ENCODE assay signal across 1 cellular context in the genomic region with DNA sequence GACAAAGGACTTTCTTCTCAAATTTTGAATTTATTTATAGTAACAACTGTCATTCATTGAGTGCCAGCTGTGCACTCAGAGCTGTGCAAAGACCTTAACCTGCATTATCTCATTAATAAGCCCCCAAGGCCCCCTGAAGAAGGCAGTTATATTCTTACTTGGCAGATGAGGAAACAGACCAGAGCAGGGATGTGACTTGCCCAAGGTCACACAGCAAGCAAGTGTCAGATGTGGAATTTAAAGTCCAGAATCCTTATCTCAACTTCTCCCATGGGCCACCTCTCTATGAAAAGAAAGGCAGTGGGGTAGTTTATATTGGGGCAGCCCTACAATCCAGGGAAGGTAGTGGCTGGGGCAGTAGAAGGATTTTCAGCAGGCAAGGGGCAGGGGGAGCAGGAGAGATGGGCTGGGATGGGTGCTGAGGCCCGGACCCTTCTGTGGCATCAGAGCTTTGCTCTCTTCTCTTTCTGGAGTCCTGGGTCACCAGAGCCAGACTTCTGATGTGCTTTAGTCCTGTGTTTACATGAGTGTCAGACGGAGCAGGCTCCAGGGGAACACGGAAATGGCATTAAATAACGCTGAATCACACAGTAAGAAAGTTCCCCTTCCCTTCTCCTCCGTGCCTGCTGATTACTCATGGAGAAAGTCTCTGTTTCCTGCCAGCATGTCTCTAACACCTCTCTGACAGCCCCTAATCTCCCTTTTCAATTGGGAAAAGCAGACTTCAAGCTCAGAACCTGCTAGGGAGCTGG.
TF ChIP-seq lines count a peak whose summit lies in the region.

No MANE protein-coding gene starts in this region.

TF ChIP-seq in K562, 482 proteins besides CTCF, POLR2A, EP300 and RAD21 (continued from another document and continues in another):
- TF ChIP-seq, protein P1, sequence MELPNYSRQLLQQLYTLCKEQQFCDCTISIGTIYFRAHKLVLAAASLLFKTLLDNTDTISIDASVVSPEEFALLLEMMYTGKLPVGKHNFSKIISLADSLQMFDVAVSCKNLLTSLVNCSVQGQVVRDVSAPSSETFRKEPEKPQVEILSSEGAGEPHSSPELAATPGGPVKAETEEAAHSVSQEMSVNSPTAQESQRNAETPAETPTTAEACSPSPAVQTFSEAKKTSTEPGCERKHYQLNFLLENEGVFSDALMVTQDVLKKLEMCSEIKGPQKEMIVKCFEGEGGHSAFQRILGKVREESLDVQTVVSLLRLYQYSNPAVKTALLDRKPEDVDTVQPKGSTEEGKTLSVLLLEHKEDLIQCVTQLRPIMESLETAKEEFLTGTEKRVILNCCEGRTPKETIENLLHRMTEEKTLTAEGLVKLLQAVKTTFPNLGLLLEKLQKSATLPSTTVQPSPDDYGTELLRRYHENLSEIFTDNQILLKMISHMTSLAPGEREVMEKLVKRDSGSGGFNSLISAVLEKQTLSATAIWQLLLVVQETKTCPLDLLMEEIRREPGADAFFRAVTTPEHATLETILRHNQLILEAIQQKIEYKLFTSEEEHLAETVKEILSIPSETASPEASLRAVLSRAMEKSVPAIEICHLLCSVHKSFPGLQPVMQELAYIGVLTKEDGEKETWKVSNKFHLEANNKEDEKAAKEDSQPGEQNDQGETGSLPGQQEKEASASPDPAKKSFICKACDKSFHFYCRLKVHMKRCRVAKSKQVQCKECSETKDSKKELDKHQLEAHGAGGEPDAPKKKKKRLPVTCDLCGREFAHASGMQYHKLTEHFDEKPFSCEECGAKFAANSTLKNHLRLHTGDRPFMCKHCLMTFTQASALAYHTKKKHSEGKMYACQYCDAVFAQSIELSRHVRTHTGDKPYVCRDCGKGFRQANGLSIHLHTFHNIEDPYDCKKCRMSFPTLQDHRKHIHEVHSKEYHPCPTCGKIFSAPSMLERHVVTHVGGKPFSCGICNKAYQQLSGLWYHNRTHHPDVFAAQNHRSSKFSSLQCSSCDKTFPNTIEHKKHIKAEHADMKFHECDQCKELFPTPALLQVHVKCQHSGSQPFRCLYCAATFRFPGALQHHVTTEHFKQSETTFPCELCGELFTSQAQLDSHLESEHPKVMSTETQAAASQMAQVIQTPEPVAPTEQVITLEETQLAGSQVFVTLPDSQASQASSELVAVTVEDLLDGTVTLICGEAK (IDR thresholded peaks at IDR 0.05) = peak; percentile 58; the same call in 1 of the 2 replicates
- TF ChIP-seq, protein P1 (CRISPR knock-in tag; IDR thresholded peaks at IDR 0.05) = no peak
- TF ChIP-seq, protein P2, sequence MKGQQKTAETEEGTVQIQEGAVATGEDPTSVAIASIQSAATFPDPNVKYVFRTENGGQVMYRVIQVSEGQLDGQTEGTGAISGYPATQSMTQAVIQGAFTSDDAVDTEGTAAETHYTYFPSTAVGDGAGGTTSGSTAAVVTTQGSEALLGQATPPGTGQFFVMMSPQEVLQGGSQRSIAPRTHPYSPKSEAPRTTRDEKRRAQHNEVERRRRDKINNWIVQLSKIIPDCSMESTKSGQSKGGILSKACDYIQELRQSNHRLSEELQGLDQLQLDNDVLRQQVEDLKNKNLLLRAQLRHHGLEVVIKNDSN (CRISPR knock-in tag; IDR thresholded peaks at IDR 0.05) = no peak
- TF ChIP-seq, protein P3, sequence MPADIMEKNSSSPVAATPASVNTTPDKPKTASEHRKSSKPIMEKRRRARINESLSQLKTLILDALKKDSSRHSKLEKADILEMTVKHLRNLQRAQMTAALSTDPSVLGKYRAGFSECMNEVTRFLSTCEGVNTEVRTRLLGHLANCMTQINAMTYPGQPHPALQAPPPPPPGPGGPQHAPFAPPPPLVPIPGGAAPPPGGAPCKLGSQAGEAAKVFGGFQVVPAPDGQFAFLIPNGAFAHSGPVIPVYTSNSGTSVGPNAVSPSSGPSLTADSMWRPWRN (IDR thresholded peaks at IDR 0.05; ENCODE audit: low read depth) = no peak
- TF ChIP-seq NR2C2 (CRISPR knock-in tag; IDR thresholded peaks at IDR 0.05) (no peak), NR2C2 (tag; IDR thresholded peaks at IDR 0.05) (no peak), MAFG (tag; conservative IDR thresholded peaks at IDR 0.05) (0 out of 2 replicates have a peak, but pooled peaks have one; percentile 52), ELF4 (CRISPR knock-in tag; IDR thresholded peaks at IDR 0.05) (no peak), STAT5B (CRISPR knock-in tag; IDR thresholded peaks at IDR 0.05) (no peak), ELF1 (tag; IDR thresholded peaks at IDR 0.05) (peak; percentile 71), CAMTA2 (CRISPR knock-in tag; conservative IDR thresholded peaks at IDR 0.05) (no peak), TAF9B (IDR thresholded peaks at IDR 0.05; ENCODE audit: partially characterized antibody) (no peak), ZNF445 (CRISPR knock-in tag; IDR thresholded peaks at IDR 0.05; ENCODE audit: low read depth) (no peak), MAFK (IDR thresholded peaks at IDR 0.05; ENCODE audit: low read length) (peak; percentile 58), ELF2 (CRISPR knock-in tag; IDR thresholded peaks at IDR 0.05) (no peak), MTA2 (IDR thresholded peaks at IDR 0.05; ENCODE audit: low read depth) (no peak), EP400 (IDR thresholded peaks at IDR 0.05) (no peak), CEBPB (tag; IDR thresholded peaks at IDR 0.05) (no peak), TEAD1 (CRISPR knock-in tag; IDR thresholded peaks at IDR 0.05) (no peak), FOXJ3 (CRISPR knock-in tag; IDR thresholded peaks at IDR 0.05) (0 out of 2 replicates have a peak, but pooled peaks have one; percentile 20), ZNF584 (CRISPR knock-in tag; IDR thresholded peaks at IDR 0.05; ENCODE audit: low read depth) (no peak), RFX1 (IDR thresholded peaks at IDR 0.05) (no peak), MTA3 (IDR thresholded peaks at IDR 0.05; ENCODE audit: borderline replicate concordance) (no peak)
- TF ChIP-seq, protein P4, sequence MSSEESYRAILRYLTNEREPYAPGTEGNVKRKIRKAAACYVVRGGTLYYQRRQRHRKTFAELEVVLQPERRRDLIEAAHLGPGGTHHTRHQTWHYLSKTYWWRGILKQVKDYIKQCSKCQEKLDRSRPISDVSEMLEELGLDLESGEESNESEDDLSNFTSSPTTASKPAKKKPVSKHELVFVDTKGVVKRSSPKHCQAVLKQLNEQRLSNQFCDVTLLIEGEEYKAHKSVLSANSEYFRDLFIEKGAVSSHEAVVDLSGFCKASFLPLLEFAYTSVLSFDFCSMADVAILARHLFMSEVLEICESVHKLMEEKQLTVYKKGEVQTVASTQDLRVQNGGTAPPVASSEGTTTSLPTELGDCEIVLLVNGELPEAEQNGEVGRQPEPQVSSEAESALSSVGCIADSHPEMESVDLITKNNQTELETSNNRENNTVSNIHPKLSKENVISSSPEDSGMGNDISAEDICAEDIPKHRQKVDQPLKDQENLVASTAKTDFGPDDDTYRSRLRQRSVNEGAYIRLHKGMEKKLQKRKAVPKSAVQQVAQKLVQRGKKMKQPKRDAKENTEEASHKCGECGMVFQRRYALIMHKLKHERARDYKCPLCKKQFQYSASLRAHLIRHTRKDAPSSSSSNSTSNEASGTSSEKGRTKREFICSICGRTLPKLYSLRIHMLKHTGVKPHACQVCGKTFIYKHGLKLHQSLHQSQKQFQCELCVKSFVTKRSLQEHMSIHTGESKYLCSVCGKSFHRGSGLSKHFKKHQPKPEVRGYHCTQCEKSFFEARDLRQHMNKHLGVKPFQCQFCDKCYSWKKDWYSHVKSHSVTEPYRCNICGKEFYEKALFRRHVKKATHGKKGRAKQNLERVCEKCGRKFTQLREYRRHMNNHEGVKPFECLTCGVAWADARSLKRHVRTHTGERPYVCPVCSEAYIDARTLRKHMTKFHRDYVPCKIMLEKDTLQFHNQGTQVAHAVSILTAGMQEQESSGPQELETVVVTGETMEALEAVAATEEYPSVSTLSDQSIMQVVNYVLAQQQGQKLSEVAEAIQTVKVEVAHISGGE (CRISPR knock-in tag; IDR thresholded peaks at IDR 0.05) = peak in 1 of 3 experiments; percentile 93; a peak in 2 of 6 replicates
- TF ChIP-seq, protein P5, sequence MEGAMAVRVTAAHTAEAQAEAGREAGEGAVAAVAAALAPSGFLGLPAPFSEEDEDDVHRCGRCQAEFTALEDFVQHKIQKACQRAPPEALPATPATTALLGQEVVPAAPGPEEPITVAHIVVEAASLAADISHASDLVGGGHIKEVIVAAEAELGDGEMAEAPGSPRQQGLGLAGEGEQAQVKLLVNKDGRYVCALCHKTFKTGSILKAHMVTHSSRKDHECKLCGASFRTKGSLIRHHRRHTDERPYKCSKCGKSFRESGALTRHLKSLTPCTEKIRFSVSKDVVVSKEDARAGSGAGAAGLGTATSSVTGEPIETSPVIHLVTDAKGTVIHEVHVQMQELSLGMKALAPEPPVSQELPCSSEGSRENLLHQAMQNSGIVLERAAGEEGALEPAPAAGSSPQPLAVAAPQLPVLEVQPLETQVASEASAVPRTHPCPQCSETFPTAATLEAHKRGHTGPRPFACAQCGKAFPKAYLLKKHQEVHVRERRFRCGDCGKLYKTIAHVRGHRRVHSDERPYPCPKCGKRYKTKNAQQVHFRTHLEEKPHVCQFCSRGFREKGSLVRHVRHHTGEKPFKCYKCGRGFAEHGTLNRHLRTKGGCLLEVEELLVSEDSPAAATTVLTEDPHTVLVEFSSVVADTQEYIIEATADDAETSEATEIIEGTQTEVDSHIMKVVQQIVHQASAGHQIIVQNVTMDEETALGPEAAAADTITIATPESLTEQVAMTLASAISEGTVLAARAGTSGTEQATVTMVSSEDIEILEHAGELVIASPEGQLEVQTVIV (CRISPR knock-in tag; IDR thresholded peaks at IDR 0.05; ENCODE audit: borderline replicate concordance) = no peak
- TF ChIP-seq, protein P6, sequence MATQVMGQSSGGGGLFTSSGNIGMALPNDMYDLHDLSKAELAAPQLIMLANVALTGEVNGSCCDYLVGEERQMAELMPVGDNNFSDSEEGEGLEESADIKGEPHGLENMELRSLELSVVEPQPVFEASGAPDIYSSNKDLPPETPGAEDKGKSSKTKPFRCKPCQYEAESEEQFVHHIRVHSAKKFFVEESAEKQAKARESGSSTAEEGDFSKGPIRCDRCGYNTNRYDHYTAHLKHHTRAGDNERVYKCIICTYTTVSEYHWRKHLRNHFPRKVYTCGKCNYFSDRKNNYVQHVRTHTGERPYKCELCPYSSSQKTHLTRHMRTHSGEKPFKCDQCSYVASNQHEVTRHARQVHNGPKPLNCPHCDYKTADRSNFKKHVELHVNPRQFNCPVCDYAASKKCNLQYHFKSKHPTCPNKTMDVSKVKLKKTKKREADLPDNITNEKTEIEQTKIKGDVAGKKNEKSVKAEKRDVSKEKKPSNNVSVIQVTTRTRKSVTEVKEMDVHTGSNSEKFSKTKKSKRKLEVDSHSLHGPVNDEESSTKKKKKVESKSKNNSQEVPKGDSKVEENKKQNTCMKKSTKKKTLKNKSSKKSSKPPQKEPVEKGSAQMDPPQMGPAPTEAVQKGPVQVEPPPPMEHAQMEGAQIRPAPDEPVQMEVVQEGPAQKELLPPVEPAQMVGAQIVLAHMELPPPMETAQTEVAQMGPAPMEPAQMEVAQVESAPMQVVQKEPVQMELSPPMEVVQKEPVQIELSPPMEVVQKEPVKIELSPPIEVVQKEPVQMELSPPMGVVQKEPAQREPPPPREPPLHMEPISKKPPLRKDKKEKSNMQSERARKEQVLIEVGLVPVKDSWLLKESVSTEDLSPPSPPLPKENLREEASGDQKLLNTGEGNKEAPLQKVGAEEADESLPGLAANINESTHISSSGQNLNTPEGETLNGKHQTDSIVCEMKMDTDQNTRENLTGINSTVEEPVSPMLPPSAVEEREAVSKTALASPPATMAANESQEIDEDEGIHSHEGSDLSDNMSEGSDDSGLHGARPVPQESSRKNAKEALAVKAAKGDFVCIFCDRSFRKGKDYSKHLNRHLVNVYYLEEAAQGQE (CRISPR knock-in tag; IDR thresholded peaks at IDR 0.05; ENCODE audit: low read depth) = no peak
- TF ChIP-seq, protein P7, sequence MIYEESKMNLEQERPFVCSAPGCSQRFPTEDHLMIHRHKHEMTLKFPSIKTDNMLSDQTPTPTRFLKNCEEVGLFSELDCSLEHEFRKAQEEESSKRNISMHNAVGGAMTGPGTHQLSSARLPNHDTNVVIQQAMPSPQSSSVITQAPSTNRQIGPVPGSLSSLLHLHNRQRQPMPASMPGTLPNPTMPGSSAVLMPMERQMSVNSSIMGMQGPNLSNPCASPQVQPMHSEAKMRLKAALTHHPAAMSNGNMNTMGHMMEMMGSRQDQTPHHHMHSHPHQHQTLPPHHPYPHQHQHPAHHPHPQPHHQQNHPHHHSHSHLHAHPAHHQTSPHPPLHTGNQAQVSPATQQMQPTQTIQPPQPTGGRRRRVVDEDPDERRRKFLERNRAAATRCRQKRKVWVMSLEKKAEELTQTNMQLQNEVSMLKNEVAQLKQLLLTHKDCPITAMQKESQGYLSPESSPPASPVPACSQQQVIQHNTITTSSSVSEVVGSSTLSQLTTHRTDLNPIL (CRISPR knock-in tag; IDR thresholded peaks at IDR 0.05) = no peak
- TF ChIP-seq, protein P8, sequence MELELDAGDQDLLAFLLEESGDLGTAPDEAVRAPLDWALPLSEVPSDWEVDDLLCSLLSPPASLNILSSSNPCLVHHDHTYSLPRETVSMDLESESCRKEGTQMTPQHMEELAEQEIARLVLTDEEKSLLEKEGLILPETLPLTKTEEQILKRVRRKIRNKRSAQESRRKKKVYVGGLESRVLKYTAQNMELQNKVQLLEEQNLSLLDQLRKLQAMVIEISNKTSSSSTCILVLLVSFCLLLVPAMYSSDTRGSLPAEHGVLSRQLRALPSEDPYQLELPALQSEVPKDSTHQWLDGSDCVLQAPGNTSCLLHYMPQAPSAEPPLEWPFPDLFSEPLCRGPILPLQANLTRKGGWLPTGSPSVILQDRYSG (tag; conservative IDR thresholded peaks at IDR 0.05; ENCODE audit: low read depth) = no peak
